Comparison of ENCODE assay signal across 7 cellular contexts in the genomic region with DNA sequence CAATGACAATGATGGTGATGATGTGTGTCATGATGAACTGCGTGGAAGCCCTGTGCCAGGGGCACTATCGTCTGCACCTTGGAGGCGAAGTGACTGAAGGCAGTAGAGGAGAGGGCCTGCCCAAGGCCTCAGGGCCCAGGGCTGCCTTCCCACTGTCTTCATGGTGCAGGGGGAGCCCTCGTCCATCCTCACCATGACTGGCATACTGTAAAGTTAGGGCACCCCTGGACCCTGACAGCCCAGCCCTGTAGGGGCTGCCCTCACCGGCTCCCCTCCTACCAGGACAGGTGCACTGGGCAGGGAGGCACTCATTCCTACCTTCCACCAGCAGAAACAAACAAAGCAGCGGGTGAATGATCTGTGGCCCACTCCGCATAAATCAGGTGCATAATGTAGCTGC.
"Had no signal": no experiment of that assay in that cellular context is flagged by ENCODE, and none has a peak within 500 bp of the region (broad histone marks: within the 10 kb centered on the region; RNA-seq: fewer than 3 reads in every experiment).

No MANE protein-coding gene starts in this region.

- H3K36me3 ChIP-seq: HAP-1 had no signal

- H3K4me1 ChIP-seq: HAP-1 had no signal

- H3K9me3 ChIP-seq: HAP-1 had no signal

- H3K9ac ChIP-seq: GM23248 had no signal

- H2AFZ ChIP-seq: GM23248 had no signal

- DNase-seq: GM23248, GOT3, HFFc6 had no signal

- H3K4me3 ChIP-seq: GM23248, HAP-1 had no signal

- H3K27ac Mint-ChIP-seq: HFFc6 had no signal

- FAIRE-seq: HepG2 had no signal

- H3K4me3 Mint-ChIP-seq: HFFc6, IgD-negative memory B cell had no signal

- H3K27ac ChIP-seq: GM23248, HL-60 had no signal
